In the genomic region with DNA sequence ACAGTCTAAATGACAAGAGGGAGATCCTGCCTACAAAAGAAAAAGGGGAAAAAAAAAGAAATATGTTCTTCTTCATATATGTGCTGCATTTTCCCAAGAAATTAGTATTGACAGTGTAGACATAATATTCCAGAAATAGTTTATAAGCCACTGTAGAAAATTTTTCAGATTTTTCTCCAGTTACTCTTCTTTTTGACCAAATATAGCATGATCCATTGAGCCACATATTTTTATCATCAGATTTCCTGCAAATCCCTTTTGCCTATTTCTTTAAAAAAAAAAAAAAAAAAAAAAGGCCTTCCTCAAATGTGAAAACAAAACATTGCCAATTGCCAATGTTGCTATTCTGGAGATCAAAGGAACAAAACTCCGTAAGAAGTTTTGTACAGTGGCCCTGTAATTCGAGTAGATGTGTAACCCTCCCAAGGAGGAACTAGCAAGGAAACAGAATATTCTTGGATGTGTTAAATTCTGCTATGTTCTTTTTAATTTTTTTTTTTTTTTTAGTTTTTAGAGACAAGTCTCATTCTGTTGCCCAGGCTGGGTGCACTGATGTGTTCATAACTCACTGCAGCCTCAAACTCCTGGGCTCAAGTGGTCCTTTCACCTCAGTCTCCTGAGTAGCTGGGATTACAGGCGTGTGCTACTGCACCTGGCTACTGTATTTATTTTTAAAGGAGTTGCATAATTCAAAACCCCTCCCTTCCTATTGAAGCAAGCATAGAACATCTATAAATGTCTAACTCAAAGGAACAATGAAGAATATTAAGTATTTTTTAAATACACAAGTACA, we compare ENCODE assay signal across 16 cellular contexts. TPM values are rescaled to one million over a fixed set of nuclear protein-coding genes. Genes with fewer than 3 reads are reported as not detected.
DNase-seq lines count a peak whose midpoint lies in the region; ATAC-seq lines count a peak whose summit lies in the region.
"Had no signal": no experiment of that assay in that cellular context is flagged by ENCODE, and none has a peak within 500 bp of the region (broad histone marks: within the 10 kb centered on the region; RNA-seq: fewer than 3 reads in every experiment).

No MANE protein-coding gene starts in this region.

- peak overlapping the region; percentile 36 to 41 for H3K27ac Mint-ChIP-seq in T-cell
- H3K27ac Mint-ChIP-seq: activated naive CD8-positive, alpha-beta T cell treated with anti-CD3 and anti-CD28 coated beads for 36 hours had no signal

- POLR2A ChIA-PET in T-cell (lab: Charles Lee), result no interaction called here

- no peaks in the 10 kb centered on the region for H3K27me3 Mint-ChIP-seq in T-cell
- H3K27me3 Mint-ChIP-seq: activated naive CD8-positive, alpha-beta T cell treated with anti-CD3 and anti-CD28 coated beads for 36 hours had no signal

- intact Hi-C loops in left colon (cut with DNase I, micrococcal nuclease), result no loop called here

- H3K36me3 Mint-ChIP-seq in T-cell, result peaks cover 53% of the 10 kb centered on the region

- H3K9me3 Mint-ChIP-seq in T-cell, result no peaks in the 10 kb centered on the region
- H3K9me3 Mint-ChIP-seq: activated naive CD8-positive, alpha-beta T cell treated with anti-CD3 and anti-CD28 coated beads for 36 hours; CD14-positive monocyte had no signal

- peaks cover 1 to 9% (median 6%) of the 10 kb centered on the region in 3 donors for H3K4me1 Mint-ChIP-seq in T-cell
- H3K4me1 Mint-ChIP-seq: activated naive CD8-positive, alpha-beta T cell treated with anti-CD3 and anti-CD28 coated beads for 36 hours; CD14-positive monocyte had no signal

- CTCF ChIA-PET in T-cell (lab: Charles Lee), result no interaction called here

- DNase-seq in NCI-H2029 (lab: John Stamatoyannopoulos, UW), result peak; percentile 9
- DNase-seq in NCI-H2029 treated with DMSO at 0.1 percent for 48 hours (lab: John Stamatoyannopoulos, UW), result no peak
- DNase-seq in EH (ENCODE audit: low read depth), result peak; percentile 75
- DNase-seq in T-cell, result no peak
- DNase-seq in left colon, result no peak
- no peak for DNase-seq in activated gamma-delta T cell treated with Interleukin-2 at 50 U/mL for 16 hours
- DNase-seq: activated CD4-positive, alpha-beta T cell treated with anti-CD3 and anti-CD28 coated beads, Interleukin-2, amount 50 U/mL, for 48 hours; activated naive CD8-positive, alpha-beta T cell treated with anti-CD3 and anti-CD28 coated beads for 36 hours; brain microvascular endothelial cell; cortex of kidney; GOT3; NCI-H1930 had no signal

- ATAC-seq in T-cell (replicated peaks in 1 of 4) (no peak), left colon (peak; percentile 30), HG02885 (IDR thresholded peaks at IDR 0.05; ENCODE audit: poor library complexity, unreplicated experiment) (no peak), HG03095 (IDR thresholded peaks at IDR 0.05; ENCODE audit: unreplicated experiment) (no peak)
- ATAC-seq: HepG2 had no signal

- H3K4me3 Mint-ChIP-seq in T-cell, result no peak overlapping the region
- H3K4me3 Mint-ChIP-seq: activated naive CD8-positive, alpha-beta T cell treated with anti-CD3 and anti-CD28 coated beads for 36 hours; CD14-positive monocyte had no signal

RNA-seq across cellular contexts. Expression of a gene that starts 12.5 kb away (rescaled TPM):
- 1 to 10 TPM in 3 of 5 donors, under 1 TPM in 2; 0.25 to 2.4 (median 1.1) TPM for total RNA-seq in T-cell
- under 1 TPM; 0.47 to 0.79 TPM for total RNA-seq in left colon

Comparison
In these comparisons a context has a peak if more than half of its experiments do, and no peak if none do; other contexts are left out.
1. DNase-seq: peak in NCI-H2029 (single experiment) and EH (single experiment); none in NCI-H2029 treated with DMSO at 0.1 percent for 48 hours (single experiment), T-cell (0 of 34), left colon (0 of 2) and activated gamma-delta T cell treated with Interleukin-2 at 50 U/mL for 16 hours (single experiment).